ENCODE assay signal across 12 cellular contexts in the genomic region with DNA sequence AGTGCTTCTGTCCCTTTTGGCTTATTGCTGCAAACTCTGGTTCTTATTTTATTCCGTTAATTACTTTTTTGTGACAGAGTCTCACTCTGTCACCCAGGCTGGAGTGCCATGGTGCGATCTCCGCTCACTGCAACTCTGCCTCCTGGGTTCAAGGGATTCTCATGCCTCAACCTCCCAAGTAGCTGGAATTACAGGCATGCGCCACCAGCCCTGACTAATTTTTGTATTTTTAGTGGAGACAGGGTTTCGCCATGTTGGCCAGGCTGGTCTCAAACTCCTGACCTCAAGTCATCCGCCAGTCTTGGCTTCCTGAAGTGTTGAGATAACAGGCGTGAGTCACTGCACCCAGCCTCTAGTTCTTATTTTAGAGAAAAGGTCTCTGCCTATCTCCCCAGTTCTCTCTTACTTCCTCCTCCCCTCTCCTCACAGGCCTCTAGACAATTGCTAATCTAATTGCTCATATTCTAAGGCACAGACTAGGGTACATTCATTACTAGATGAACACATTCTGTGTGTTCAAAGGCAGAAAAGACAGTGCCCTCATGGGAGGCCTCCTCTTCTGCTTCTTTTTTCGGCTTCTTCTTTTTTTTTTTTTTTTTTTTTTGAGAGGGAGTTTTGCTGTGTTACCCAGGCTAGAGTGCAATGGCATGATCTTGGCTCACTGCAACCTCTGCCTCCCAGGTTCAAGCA. TPM values are rescaled to one million over a fixed set of nuclear protein-coding genes. Genes with fewer than 3 reads are reported as not detected.
DNase-seq lines count a peak whose midpoint lies in the region; ATAC-seq and TF ChIP-seq lines count a peak whose summit lies in the region.
"Had no signal": no experiment of that assay in that cellular context is flagged by ENCODE, and none has a peak within 500 bp of the region (broad histone marks: within the 10 kb centered on the region; RNA-seq: fewer than 3 reads in every experiment).

No MANE protein-coding gene starts in this region.

- H3K36me3 Mint-ChIP-seq in activated T-cell treated with anti-CD3 and anti-CD28 coated beads, Interleukin-2, amount 50 U/mL, for 72 hours (ENCODE audit: insufficient read depth in 2 of 2): peaks cover 6 to 7% of the 10 kb centered on the region in 2 donors
- H3K36me3 Mint-ChIP-seq in immature natural killer cell: peaks cover 19 to 72% (median 34%) of the 10 kb centered on the region in 3 donors
- H3K36me3 Mint-ChIP-seq: activated naive CD8-positive, alpha-beta T cell had no signal

- peak; percentile 31 for DNase-seq in AG04449 (ENCODE audit: low read depth, low spot score)
- DNase-seq in Kasumi-1 (lab: John Stamatoyannopoulos, UW): peak; percentile 88 to 94
- peak; percentile 16 to 22 for DNase-seq in activated T-cell treated with anti-CD3 and anti-CD28 coated beads, Interleukin-2, amount 50 U/mL, for 72 hours
- peak; percentile 31 for DNase-seq in inferior parietal cortex (ENCODE audit: extremely low spot score)
- DNase-seq in immature natural killer cell: no peak
- DNase-seq in AG20443 (ENCODE audit: low spot score): no peak
- DNase-seq in stimulated activated naive CD4-positive, alpha-beta T cell treated with Interleukin-2 at 50 U/mL for 16 hours (lab: John Stamatoyannopoulos, UW): no peak
- no peak for DNase-seq in germinal center (ENCODE audit: low spot score)
- DNase-seq: CD4-positive, alpha-beta T cell; SK-N-SH; stimulated activated naive CD4-positive, alpha-beta T cell had no signal

- no peak overlapping the region for H3K4me3 ChIP-seq in AG04449 (ENCODE audit: low read depth, low read length)

- no peak for TF ChIP-seq CTCF in AG04449 (IDR thresholded peaks at IDR 0.05; ENCODE audit: insufficient read depth, low read length, missing control alignments)

- POLR2A ChIA-PET in AG04449 (lab: Yijun Ruan, JAX): no interaction called here

- H3K27ac Mint-ChIP-seq in activated T-cell treated with anti-CD3 and anti-CD28 coated beads, Interleukin-2, amount 50 U/mL, for 72 hours: peak overlapping the region; percentile 25
- H3K27ac Mint-ChIP-seq in immature natural killer cell: peak overlapping the region in 3 of 6 donors; percentile 49 to 86 (median 67)
- H3K27ac Mint-ChIP-seq: activated naive CD8-positive, alpha-beta T cell; CD4-positive, alpha-beta T cell had no signal

- peak; percentile 83 to 92 for ATAC-seq in activated T-cell treated with anti-CD3 and anti-CD28 coated beads, Interleukin-2, amount 50 U/mL, for 72 hours (replicated peaks in 1 of 2)

- H3K4me3 Mint-ChIP-seq in activated T-cell treated with anti-CD3 and anti-CD28 coated beads, Interleukin-2, amount 50 U/mL, for 72 hours: no peak overlapping the region
- no peak overlapping the region for H3K4me3 Mint-ChIP-seq in immature natural killer cell
- H3K4me3 Mint-ChIP-seq: activated naive CD8-positive, alpha-beta T cell; CD4-positive, alpha-beta T cell had no signal

- H3K27me3 Mint-ChIP-seq in activated T-cell treated with anti-CD3 and anti-CD28 coated beads, Interleukin-2, amount 50 U/mL, for 72 hours (ENCODE audit: low read depth): no peaks in the 10 kb centered on the region
- H3K27me3 Mint-ChIP-seq in immature natural killer cell (ENCODE audit: low read depth in 3 of 3): peaks cover 0 to 3% (median 0%) of the 10 kb centered on the region in 3 donors
- H3K27me3 Mint-ChIP-seq: activated naive CD8-positive, alpha-beta T cell; CD4-positive, alpha-beta T cell had no signal

- CTCF ChIA-PET in AG04449 (lab: Yijun Ruan, JAX): interaction anchor here (0.9 to 14.6 kb wide), 4 partner anchors 16 to 25 kb away, joined by 3 to 159 read pairs (median 6); a partner anchor contains a TSS

- peaks cover 15% of the 10 kb centered on the region for H3K4me1 Mint-ChIP-seq in activated T-cell treated with anti-CD3 and anti-CD28 coated beads, Interleukin-2, amount 50 U/mL, for 72 hours (ENCODE audit: low read depth)
- H3K4me1 Mint-ChIP-seq in immature natural killer cell: no peaks in the 10 kb centered on the region

- H3K9me3 Mint-ChIP-seq in activated T-cell treated with anti-CD3 and anti-CD28 coated beads, Interleukin-2, amount 50 U/mL, for 72 hours: no peaks in the 10 kb centered on the region
- no peaks in the 10 kb centered on the region for H3K9me3 Mint-ChIP-seq in immature natural killer cell
- H3K9me3 Mint-ChIP-seq: CD4-positive, alpha-beta T cell had no signal

RNA-seq across cellular contexts. Expression of a gene that starts 27.0 kb away (rescaled TPM):
- 10 to 100 TPM; 33.5 to 35.8 TPM for total RNA-seq in activated T-cell treated with anti-CD3 and anti-CD28 coated beads, Interleukin-2, amount 50 U/mL, for 72 hours
- polyA plus RNA-seq in immature natural killer cell: 10 to 100 TPM; 48.6 to 62.2 (median 48.8) TPM

RNA-seq across cellular contexts. Expression of a gene that starts 27.6 kb away (rescaled TPM):
- 10 to 100 TPM; 72.8 to 78.6 TPM for total RNA-seq in activated T-cell treated with anti-CD3 and anti-CD28 coated beads, Interleukin-2, amount 50 U/mL, for 72 hours
- polyA plus RNA-seq in immature natural killer cell: 10 to 100 TPM; 58.0 to 89.0 (median 72.5) TPM

RNA-seq across cellular contexts. Expression of a gene that starts 51.7 kb away (rescaled TPM):
- 1 to 10 TPM; 1.1 to 1.7 TPM for total RNA-seq in activated T-cell treated with anti-CD3 and anti-CD28 coated beads, Interleukin-2, amount 50 U/mL, for 72 hours
- polyA plus RNA-seq in immature natural killer cell: 10 to 100 TPM; 11.0 to 17.9 (median 16.5) TPM

Comparison
In these comparisons a context has a peak if more than half of its experiments do, and no peak if none do; other contexts are left out.
1. DNase-seq: peak in AG04449 (single experiment), Kasumi-1 (2 of 2), activated T-cell treated with anti-CD3 and anti-CD28 coated beads, Interleukin-2, amount 50 U/mL, for 72 hours (2 of 2) and inferior parietal cortex (single experiment); none in immature natural killer cell (0 of 3), AG20443 (single experiment), stimulated activated naive CD4-positive, alpha-beta T cell treated with Interleukin-2 at 50 U/mL for 16 hours (single experiment) and germinal center (single experiment).